ENCODE assay signal across 1 cellular context in the genomic region with DNA sequence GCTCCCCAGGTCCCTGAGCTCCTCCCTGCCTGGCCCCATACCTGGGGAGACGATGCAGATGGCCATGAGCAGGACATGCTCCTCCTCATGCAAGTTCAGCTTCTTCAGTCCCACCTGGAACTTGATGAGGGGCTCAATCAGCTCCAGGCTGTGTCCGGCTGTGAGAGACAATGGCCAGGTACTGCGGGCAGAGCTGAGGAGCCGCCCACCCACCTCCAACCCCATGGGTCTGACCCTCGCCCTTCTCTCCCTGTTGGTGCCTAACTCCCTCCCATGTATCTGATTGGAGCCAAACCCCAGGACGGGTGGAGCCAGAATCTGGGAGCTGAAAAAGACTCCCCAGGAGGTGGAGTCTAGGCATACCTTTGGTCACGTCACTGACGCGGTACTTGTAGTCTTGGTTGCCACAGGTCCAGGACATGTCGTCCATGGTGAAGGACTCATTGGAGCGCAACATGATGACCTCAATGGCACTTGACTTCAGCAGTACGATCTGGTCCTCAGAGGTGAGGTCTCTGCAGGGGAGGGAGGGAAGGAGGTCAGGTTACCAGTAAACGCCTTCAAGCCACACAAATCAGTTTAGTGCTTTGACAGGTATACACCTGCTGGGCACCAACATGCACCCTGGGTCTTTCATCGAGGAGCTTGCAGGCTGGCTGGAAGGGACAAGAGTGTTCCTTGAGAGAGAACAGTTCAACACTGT.
TF ChIP-seq lines count a peak whose summit lies in the region.

No MANE protein-coding gene starts in this region.

TF ChIP-seq in IMR-90, 13 proteins besides CTCF, POLR2A, EP300 and RAD21:
- TF ChIP-seq FOS (IDR thresholded peaks at IDR 0.05; ENCODE audit: low read depth, low read length) (no peak), CHD1 (IDR thresholded peaks at IDR 0.05; ENCODE audit: low read depth, low read length) (no peak), MAZ (IDR thresholded peaks at IDR 0.05; ENCODE audit: borderline replicate concordance, low read depth, low read length) (no peak), CEBPB (IDR thresholded peaks at IDR 0.05; ENCODE audit: low read depth, low read length) (no peak), BHLHE40 (IDR thresholded peaks at IDR 0.05; ENCODE audit: low read depth, low read length) (no peak), MXI1 (IDR thresholded peaks at IDR 0.05; ENCODE audit: borderline replicate concordance, low read depth, low read length) (no peak), RCOR1 (IDR thresholded peaks at IDR 0.05; ENCODE audit: insufficient replicate concordance, low read length) (no peak), MAFK (IDR thresholded peaks at IDR 0.05; ENCODE audit: low read depth, low read length) (no peak), RFX5 (IDR thresholded peaks at IDR 0.05; ENCODE audit: low read depth, low read length) (no peak), SMC3 (IDR thresholded peaks at IDR 0.05; ENCODE audit: low read depth, low read length) (no peak), NFE2L2 (IDR thresholded peaks at IDR 0.05; ENCODE audit: low read depth, low read length) (no peak)
- TF ChIP-seq, protein P1, sequence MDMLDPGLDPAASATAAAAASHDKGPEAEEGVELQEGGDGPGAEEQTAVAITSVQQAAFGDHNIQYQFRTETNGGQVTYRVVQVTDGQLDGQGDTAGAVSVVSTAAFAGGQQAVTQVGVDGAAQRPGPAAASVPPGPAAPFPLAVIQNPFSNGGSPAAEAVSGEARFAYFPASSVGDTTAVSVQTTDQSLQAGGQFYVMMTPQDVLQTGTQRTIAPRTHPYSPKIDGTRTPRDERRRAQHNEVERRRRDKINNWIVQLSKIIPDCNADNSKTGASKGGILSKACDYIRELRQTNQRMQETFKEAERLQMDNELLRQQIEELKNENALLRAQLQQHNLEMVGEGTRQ (IDR thresholded peaks at IDR 0.05; ENCODE audit: low read depth, low read length) = no peak
- TF ChIP-seq, protein P2, sequence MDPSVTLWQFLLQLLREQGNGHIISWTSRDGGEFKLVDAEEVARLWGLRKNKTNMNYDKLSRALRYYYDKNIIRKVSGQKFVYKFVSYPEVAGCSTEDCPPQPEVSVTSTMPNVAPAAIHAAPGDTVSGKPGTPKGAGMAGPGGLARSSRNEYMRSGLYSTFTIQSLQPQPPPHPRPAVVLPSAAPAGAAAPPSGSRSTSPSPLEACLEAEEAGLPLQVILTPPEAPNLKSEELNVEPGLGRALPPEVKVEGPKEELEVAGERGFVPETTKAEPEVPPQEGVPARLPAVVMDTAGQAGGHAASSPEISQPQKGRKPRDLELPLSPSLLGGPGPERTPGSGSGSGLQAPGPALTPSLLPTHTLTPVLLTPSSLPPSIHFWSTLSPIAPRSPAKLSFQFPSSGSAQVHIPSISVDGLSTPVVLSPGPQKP (IDR thresholded peaks at IDR 0.05; ENCODE audit: borderline replicate concordance, low read depth, low read length) = no peak
